ENCODE assay signal across 1 cellular context in the genomic region with DNA sequence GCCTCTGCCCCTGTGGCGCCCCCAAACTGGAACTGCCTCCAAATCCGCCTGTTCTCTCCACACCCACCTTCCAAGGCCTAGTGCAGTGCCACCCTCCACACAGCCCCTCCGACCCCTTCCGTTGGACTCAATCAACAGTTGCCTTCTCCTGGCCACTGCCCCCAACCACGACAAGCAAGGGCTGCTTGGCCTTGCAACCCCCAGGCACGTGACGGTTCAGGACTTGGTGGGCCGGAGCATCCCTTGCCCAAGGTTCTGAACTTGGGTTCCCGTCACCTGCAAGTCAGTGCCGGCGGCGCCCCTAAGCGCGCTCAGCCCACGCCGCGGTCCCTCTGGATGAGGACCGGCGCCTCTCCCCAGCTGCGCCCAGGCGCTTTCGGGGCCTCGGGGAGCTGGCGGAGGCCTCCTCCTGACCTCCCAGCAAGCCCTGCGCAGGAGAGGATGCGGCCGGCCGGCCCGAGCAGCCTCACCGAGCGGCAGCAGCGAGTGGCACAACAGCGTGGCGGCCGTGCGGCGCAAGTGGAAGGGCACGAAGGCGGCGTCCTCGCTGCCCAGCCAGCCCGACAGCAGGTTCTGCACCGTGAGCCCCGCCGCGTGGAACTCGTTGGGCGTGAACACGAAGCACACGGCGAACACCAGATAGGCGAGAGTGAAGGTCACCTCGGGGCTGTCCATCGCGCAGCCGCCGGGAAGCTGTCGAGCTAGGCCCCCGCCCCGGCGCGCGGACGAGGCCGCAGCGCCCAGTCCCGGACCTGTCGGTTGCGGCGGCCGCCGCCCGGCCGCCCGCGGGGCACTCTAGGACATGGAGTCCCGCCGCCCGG.
A peak's percentile ranks its signal among the peaks of the same experiment; 100 is the strongest.
TF ChIP-seq lines count a peak whose summit lies in the region.

No MANE protein-coding gene starts in this region.

TF ChIP-seq in A549, 52 proteins besides CTCF, POLR2A, EP300 and RAD21 (continued from another document):
- TF ChIP-seq NFE2L2 (conservative IDR thresholded peaks at IDR 0.05; ENCODE audit: low read length): no peak
- TF ChIP-seq JUN (IDR thresholded peaks at IDR 0.05): no peak
- TF ChIP-seq ZNF302 (CRISPR knock-in tag; IDR thresholded peaks at IDR 0.05): no peak
- no peak for TF ChIP-seq TP53 (CRISPR knock-in tag; IDR thresholded peaks at IDR 0.05)
- peak; percentile 35; the same call in 1 of the 2 replicates for TF ChIP-seq PHF8 (IDR thresholded peaks at IDR 0.05; ENCODE audit: borderline replicate concordance, low read depth)
- no peak for TF ChIP-seq FOSL2 (IDR thresholded peaks at IDR 0.05)
- no peak for TF ChIP-seq FOSL2 (CRISPR knock-in tag; IDR thresholded peaks at IDR 0.05)
- no peak for TF ChIP-seq ZSCAN20 (CRISPR knock-in tag; IDR thresholded peaks at IDR 0.05)
- TF ChIP-seq CBX8 (IDR thresholded peaks at IDR 0.05): no peak
- TF ChIP-seq ZFP36 (IDR thresholded peaks at IDR 0.05; ENCODE audit: borderline replicate concordance, partially characterized antibody): no peak
- no peak for TF ChIP-seq HOXB13 (CRISPR knock-in tag; IDR thresholded peaks at IDR 0.05; ENCODE audit: low read depth)
- peak; percentile 16; the same call in 1 of the 2 replicates for TF ChIP-seq MAX (IDR thresholded peaks at IDR 0.05)
- no peak for TF ChIP-seq ESRRA (IDR thresholded peaks at IDR 0.05; ENCODE audit: borderline replicate concordance, low read length)
- 0 out of 2 replicates have a peak, but pooled peaks have one; percentile 5 for TF ChIP-seq USF2 (IDR thresholded peaks at IDR 0.05)
- no peak for TF ChIP-seq GATA3 (IDR thresholded peaks at IDR 0.05; ENCODE audit: borderline replicate concordance)
